Comparison of ENCODE assay signal across 26 cellular contexts in genomic region chr22:42950281-42950680, GRCh38.
"Had no signal": no experiment of that assay in that cellular context is flagged by ENCODE, and none has a peak within 500 bp of the region (broad histone marks: within the 10 kb centered on the region; RNA-seq: fewer than 3 reads in every experiment).

No MANE protein-coding gene starts in this region.

- H3K9ac ChIP-seq: SK-N-SH had no signal

- H3K27me3 Mint-ChIP-seq: activated CD8-positive, alpha-beta T cell treated with anti-CD3 and anti-CD28 coated beads for 36 hours; activated naive CD4-positive, alpha-beta T cell treated with anti-CD3 and anti-CD28 coated beads, Interleukin-2, amount 10 ng/mL, durations not matched to agents 7 days and 5 days; activated naive CD8-positive, alpha-beta T cell treated with anti-CD3 and anti-CD28 coated beads for 36 hours had no signal

- H3K4me3 ChIP-seq: SJCRH30 had no signal

- DNase-seq: activated CD4-positive, alpha-beta T cell treated with anti-CD3 and anti-CD28 coated beads for 4 hours; activated CD8-positive, alpha-beta memory T cell treated with anti-CD3 and anti-CD28 coated beads, Interleukin-2, amount 50 U/mL, for 4 hours; activated CD8-positive, alpha-beta T cell treated with anti-CD3 and anti-CD28 coated beads for 36 hours; activated gamma-delta T cell treated with Interleukin-2 at 50 U/mL for 16 hours; activated naive CD4-positive, alpha-beta T cell treated with anti-CD3 and anti-CD28 coated beads, Interleukin-2, amount 10 ng/mL, durations not matched to agents 7 days and 5 days; activated naive CD8-positive, alpha-beta T cell treated with anti-CD3 and anti-CD28 coated beads for 36 hours; activated T-cell treated with anti-CD3 and anti-CD28 coated beads, Interleukin-2, amount 50 U/mL, for 72 hours; brain microvascular endothelial cell; caudate nucleus; Kasumi-1; KBM-7; NCI-H1048; NCI-H146; NCI-H1930; NCI-H2171; NCI-H2227 treated with DMSO at 0.1 percent for 48 hours; NCI-H446 treated with DMSO at 0.1 percent for 48 hours; NCI-H526; NCI-H82; Right ventricle myocardium superior; SJCRH30; SK-N-SH; T-helper 1 cell; WERI-Rb-1 had no signal

- H3K4me3 Mint-ChIP-seq: activated CD8-positive, alpha-beta T cell treated with anti-CD3 and anti-CD28 coated beads for 36 hours; activated naive CD4-positive, alpha-beta T cell treated with anti-CD3 and anti-CD28 coated beads, Interleukin-2, amount 10 ng/mL, durations not matched to agents 7 days and 5 days; activated naive CD8-positive, alpha-beta T cell treated with anti-CD3 and anti-CD28 coated beads for 36 hours; activated T-cell treated with anti-CD3 and anti-CD28 coated beads, Interleukin-2, amount 50 U/mL, for 72 hours had no signal

- H3K27ac Mint-ChIP-seq: activated CD8-positive, alpha-beta T cell treated with anti-CD3 and anti-CD28 coated beads for 36 hours; activated naive CD4-positive, alpha-beta T cell treated with anti-CD3 and anti-CD28 coated beads, Interleukin-2, amount 10 ng/mL, durations not matched to agents 7 days and 5 days; activated naive CD8-positive, alpha-beta T cell treated with anti-CD3 and anti-CD28 coated beads for 36 hours; activated T-cell treated with anti-CD3 and anti-CD28 coated beads, Interleukin-2, amount 50 U/mL, for 72 hours; activated T-helper 2 cell treated with anti-CD3 and anti-CD28 coated beads, Interferon-gamma antibody, Interleukin-2, Interleukin-4, amounts not matched to agents 10 μg/mL and 5 μg/mL and 100 μg/mL, durations not matched to agents 14 hours and 24 hours and 36 hours had no signal

- H3K27me3 ChIP-seq: brain microvascular endothelial cell, SJCRH30 had no signal

- ATAC-seq: activated CD4-positive, CD25-positive, alpha-beta regulatory T cell treated with anti-CD3 and anti-CD28 coated beads, Interleukin-2, amount 50 U/mL, for 24 hours; activated CD8-positive, alpha-beta T cell treated with anti-CD3 and anti-CD28 coated beads for 36 hours; activated T-cell treated with anti-CD3 and anti-CD28 coated beads, Interleukin-2, amount 50 U/mL, for 72 hours had no signal

- H3K9me3 ChIP-seq: SJCRH30, SK-N-SH had no signal

- H3K27ac ChIP-seq: brain microvascular endothelial cell, SJCRH30, WERI-Rb-1 had no signal

- H3K36me3 ChIP-seq: SJCRH30, WERI-Rb-1 had no signal

- H3K9me3 Mint-ChIP-seq: activated CD8-positive, alpha-beta T cell treated with anti-CD3 and anti-CD28 coated beads for 36 hours; activated naive CD4-positive, alpha-beta T cell treated with anti-CD3 and anti-CD28 coated beads, Interleukin-2, amount 10 ng/mL, durations not matched to agents 7 days and 5 days; activated naive CD8-positive, alpha-beta T cell treated with anti-CD3 and anti-CD28 coated beads for 36 hours; activated T-cell treated with anti-CD3 and anti-CD28 coated beads, Interleukin-2, amount 50 U/mL, for 72 hours; activated T-helper 2 cell treated with anti-CD3 and anti-CD28 coated beads, Interferon-gamma antibody, Interleukin-2, Interleukin-4, amounts not matched to agents 10 μg/mL and 5 μg/mL and 100 μg/mL, durations not matched to agents 14 hours and 24 hours and 36 hours had no signal
